In the genomic region with DNA sequence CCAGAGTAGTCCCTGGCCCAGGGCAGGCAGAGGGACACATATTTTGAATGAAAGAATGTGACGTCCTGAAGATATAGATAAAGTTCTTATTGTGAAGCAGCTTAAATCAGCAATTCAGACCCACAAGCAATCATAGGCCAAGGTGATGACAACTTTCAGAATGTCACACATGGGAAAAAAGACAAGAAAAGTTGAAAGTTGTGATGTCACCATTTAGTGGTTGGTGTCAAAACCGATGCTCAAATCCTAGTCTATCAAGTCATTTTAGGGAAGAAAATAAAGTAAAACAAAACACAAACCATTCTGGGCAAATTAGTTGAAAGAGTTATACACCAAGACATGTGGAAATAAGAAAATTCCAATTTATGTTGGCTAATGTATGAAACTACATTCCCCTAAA, we compare ENCODE assay signal across 33 cellular contexts.
DNase-seq lines count a peak whose midpoint lies in the region; ATAC-seq, FAIRE-seq and TF ChIP-seq lines count a peak whose summit lies in the region.
"Had no signal": no experiment of that assay in that cellular context is flagged by ENCODE, and none has a peak within 500 bp of the region (broad histone marks: within the 10 kb centered on the region; RNA-seq: fewer than 3 reads in every experiment).

No MANE protein-coding gene starts in this region.

- no peak for ATAC-seq in HepG2
- no peak for ATAC-seq in right lobe of liver
- ATAC-seq in GM21619 (IDR thresholded peaks at IDR 0.05; ENCODE audit: unreplicated experiment) = no peak
- ATAC-seq: A549; CD8-positive, alpha-beta T cell had no signal

- no peak for FAIRE-seq in HepG2 (lab: Jason Lieb, UNC)
- FAIRE-seq in HTR-8/SVneo (lab: Jason Lieb, UNC) = peak; percentile 76
- peak; percentile 77 for FAIRE-seq in urothelium cell line (lab: Jason Lieb, UNC)
- FAIRE-seq: A204.1, A549, D721Med had no signal

- H3K27me3 ChIP-seq in HepG2 (ENCODE audit: control insufficient read depth in 1 of 2, insufficient read depth in 2 of 2, low read length in 2 of 2) = no peaks in the 10 kb centered on the region
- no peaks in the 10 kb centered on the region for H3K27me3 ChIP-seq in right lobe of liver
- H3K27me3 ChIP-seq: BE2C; BLaER1; BLaER1 treated with 17β-estradiol and CSF1 and Interleukin-3, amounts not matched to agents 10 nM and 100 nM had no signal

- no peak for DNase-seq in HepG2 (ENCODE audit: low spot score)
- no peak for DNase-seq in right lobe of liver
- DNase-seq in HTR-8/SVneo (ENCODE audit: insufficient read length, low spot score) = no peak
- DNase-seq in urothelium cell line (ENCODE audit: low spot score) = no peak
- DNase-seq in NCI-H2107 treated with DMSO at 0.1 percent for 48 hours (lab: John Stamatoyannopoulos, UW; ENCODE audit: unreplicated experiment) = no peak
- DNase-seq: 8988T; ACHN; AML-193; BE2C; C1 segment of cervical spinal cord; Caco-2; Calu3; CD4-positive, alpha-beta memory T cell; CD4-positive, alpha-beta T cell; CD4-positive, CD25-positive, alpha-beta regulatory T cell; CD8-positive, alpha-beta memory T cell; CD8-positive, alpha-beta T cell; COR-L47; DMS 273 treated with DMSO at 0.1 percent for 48 hours; DMS153; DMS53; DMS79; DMS79 treated with DMSO at 0.1 percent for 48 hours; DND-41; EL had no signal

- no peaks in the 10 kb centered on the region for H4K20me1 ChIP-seq in HepG2 (ENCODE audit: insufficient read depth, low read length)
- H4K20me1 ChIP-seq: BLaER1; BLaER1 treated with 17β-estradiol and CSF1 and Interleukin-3, amounts not matched to agents 10 nM and 100 nM had no signal

- 0% methylated on average over 2 of the region's 2 CpGs for WGBS in HepG2 (ENCODE audit: low lambda C conversion rate)
- 66% methylated on average over 2 of the region's 2 CpGs for WGBS in right lobe of liver (ENCODE audit: insufficient coverage, low coverage, low lambda C conversion rate, missing lambda C conversion rate)

- peaks cover 96% of the 10 kb centered on the region for H3K9me3 ChIP-seq in HepG2 (ENCODE audit: low read length)
- no peaks in the 10 kb centered on the region for H3K9me3 ChIP-seq in right lobe of liver
- H3K9me3 ChIP-seq: BE2C; BLaER1; BLaER1 treated with 17β-estradiol and CSF1 and Interleukin-3, amounts not matched to agents 10 nM and 100 nM; Caco-2 had no signal

- no peak for TF ChIP-seq CTCF in HepG2 (CRISPR knock-in tag; IDR thresholded peaks at IDR 0.05)
- TF ChIP-seq CTCF in right lobe of liver (IDR thresholded peaks at IDR 0.05) = no peak

- no peak overlapping the region for H3K9ac ChIP-seq in HepG2 (ENCODE audit: insufficient read depth, low read depth, low read length)
- H3K9ac ChIP-seq: BLaER1; BLaER1 treated with 17β-estradiol and CSF1 and Interleukin-3, amounts not matched to agents 10 nM and 100 nM had no signal

- H3K4me2 ChIP-seq in HepG2 (ENCODE audit: low read depth, low read length) = no peak overlapping the region
- H3K4me2 ChIP-seq: A549; BLaER1; BLaER1 treated with 17β-estradiol and CSF1 and Interleukin-3, amounts not matched to agents 10 nM and 100 nM had no signal

- POLR2A ChIA-PET in HepG2 (lab: Yijun Ruan, JAX) = no interaction called here

- in situ Hi-C loops in HepG2 (cut with HindIII; ENCODE audit: extremely low pct_ligation_motif_present, low pct_unique_long_range_greater_than_20kb) = no loop called here

- BruUV-seq in HepG2 (replicated peaks; lab: Mats Ljungman, UMichigan) = no TSS peak

- intact Hi-C loops in HepG2 (cut with micrococcal nuclease; ENCODE audit: unreplicated experiment) = no loop called here
- intact Hi-C loops in right lobe of liver (cut with DNase I) = no loop called here

- no peaks in the 10 kb centered on the region for H3K79me2 ChIP-seq in HepG2 (ENCODE audit: insufficient read depth, low read length)

- H3K36me3 ChIP-seq in HepG2 (replicated peaks in 1 of 2; ENCODE audit: control insufficient read depth in 1 of 2, insufficient read depth in 2 of 2, low read length in 2 of 2) = no peaks in the 10 kb centered on the region
- no peaks in the 10 kb centered on the region for H3K36me3 ChIP-seq in right lobe of liver
- H3K36me3 ChIP-seq: BE2C; BLaER1; BLaER1 treated with 17β-estradiol and CSF1 and Interleukin-3, amounts not matched to agents 10 nM and 100 nM had no signal

- H3K27ac ChIP-seq in HepG2 (ENCODE audit: extremely low read length, insufficient read depth, low read length) (no peak overlapping the region), right lobe of liver (no peak overlapping the region)
- H3K27ac ChIP-seq: 22Rv1; A549; BLaER1; BLaER1 treated with 17β-estradiol and CSF1 and Interleukin-3, amounts not matched to agents 10 nM and 100 nM; C4-2B had no signal

- no peak for TF ChIP-seq EP300 in HepG2 (IDR thresholded peaks at IDR 0.05; ENCODE audit: low read depth in 2 of 2, low read length in 2 of 2)
- no peak for TF ChIP-seq EP300 in HepG2 (CRISPR knock-in tag; IDR thresholded peaks at IDR 0.05; ENCODE audit: borderline replicate concordance)

- H3K4me1 ChIP-seq in HepG2 (ENCODE audit: insufficient read depth, low read length) = no peaks in the 10 kb centered on the region
- H3K4me1 ChIP-seq in right lobe of liver = no peaks in the 10 kb centered on the region
- H3K4me1 ChIP-seq: A549; BE2C; BLaER1; BLaER1 treated with 17β-estradiol and CSF1 and Interleukin-3, amounts not matched to agents 10 nM and 100 nM; Caco-2 had no signal

- no peak for TF ChIP-seq RAD21 in HepG2 (CRISPR knock-in tag; IDR thresholded peaks at IDR 0.05)

- TF ChIP-seq POLR2A in HepG2 (IDR thresholded peaks at IDR 0.05; ENCODE audit: insufficient read depth in 1 of 2, low read depth in 2 of 2, low read length in 2 of 2) = no peak
- TF ChIP-seq POLR2A in right lobe of liver (IDR thresholded peaks at IDR 0.05) = no peak

- H3K4me3 ChIP-seq in HepG2 (replicated peaks in 1 of 3; ENCODE audit: insufficient read depth in 1 of 3, low read depth in 2 of 3, low read length in 3 of 3) (no peak overlapping the region), right lobe of liver (no peak overlapping the region)
- H3K4me3 ChIP-seq: A549; BLaER1; BLaER1 treated with 17β-estradiol and CSF1 and Interleukin-3, amounts not matched to agents 10 nM and 100 nM had no signal

- CTCF ChIA-PET in HepG2 (lab: Yijun Ruan, JAX; ENCODE audit: low intra/inter-chr PET ratio, low total read pairs) = no interaction called here

- H2AFZ ChIP-seq in HepG2 (ENCODE audit: low read length) = no peak overlapping the region

TF ChIP-seq in HepG2, 621 proteins besides CTCF, POLR2A, EP300 and RAD21 (continues in another document):
- TF ChIP-seq, protein P1, sequence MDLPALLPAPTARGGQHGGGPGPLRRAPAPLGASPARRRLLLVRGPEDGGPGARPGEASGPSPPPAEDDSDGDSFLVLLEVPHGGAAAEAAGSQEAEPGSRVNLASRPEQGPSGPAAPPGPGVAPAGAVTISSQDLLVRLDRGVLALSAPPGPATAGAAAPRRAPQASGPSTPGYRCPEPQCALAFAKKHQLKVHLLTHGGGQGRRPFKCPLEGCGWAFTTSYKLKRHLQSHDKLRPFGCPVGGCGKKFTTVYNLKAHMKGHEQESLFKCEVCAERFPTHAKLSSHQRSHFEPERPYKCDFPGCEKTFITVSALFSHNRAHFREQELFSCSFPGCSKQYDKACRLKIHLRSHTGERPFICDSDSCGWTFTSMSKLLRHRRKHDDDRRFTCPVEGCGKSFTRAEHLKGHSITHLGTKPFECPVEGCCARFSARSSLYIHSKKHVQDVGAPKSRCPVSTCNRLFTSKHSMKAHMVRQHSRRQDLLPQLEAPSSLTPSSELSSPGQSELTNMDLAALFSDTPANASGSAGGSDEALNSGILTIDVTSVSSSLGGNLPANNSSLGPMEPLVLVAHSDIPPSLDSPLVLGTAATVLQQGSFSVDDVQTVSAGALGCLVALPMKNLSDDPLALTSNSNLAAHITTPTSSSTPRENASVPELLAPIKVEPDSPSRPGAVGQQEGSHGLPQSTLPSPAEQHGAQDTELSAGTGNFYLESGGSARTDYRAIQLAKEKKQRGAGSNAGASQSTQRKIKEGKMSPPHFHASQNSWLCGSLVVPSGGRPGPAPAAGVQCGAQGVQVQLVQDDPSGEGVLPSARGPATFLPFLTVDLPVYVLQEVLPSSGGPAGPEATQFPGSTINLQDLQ (CRISPR knock-in tag; IDR thresholded peaks at IDR 0.05) = no peak
- TF ChIP-seq ZBTB25 (CRISPR knock-in tag; IDR thresholded peaks at IDR 0.05) = no peak
